Comparison of ENCODE assay signal across 1 cellular context in the genomic region with DNA sequence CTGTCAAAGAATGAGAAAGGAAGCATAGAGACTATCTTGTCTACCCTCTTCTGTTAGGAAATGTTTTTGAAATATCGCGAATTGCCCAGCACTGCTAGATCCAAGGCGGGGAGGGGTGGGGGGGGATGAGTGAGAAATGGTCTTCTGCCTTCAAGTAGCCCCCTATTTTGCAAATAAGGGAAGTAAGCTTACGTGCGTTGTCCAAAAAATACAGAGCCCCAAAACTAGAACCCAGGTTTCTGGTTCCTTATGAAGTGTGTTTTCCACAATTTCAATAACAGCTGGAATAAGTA.
TF ChIP-seq lines count a peak whose summit lies in the region.

No MANE protein-coding gene starts in this region.

TF ChIP-seq in H1, 55 proteins besides CTCF, POLR2A, EP300 and RAD21:
- TF ChIP-seq BCL11A (IDR thresholded peaks at IDR 0.05; ENCODE audit: low read depth in 2 of 2, low read length in 2 of 2) (no peak), CEBPB (IDR thresholded peaks at IDR 0.05; ENCODE audit: low read depth, low read length) (no peak), TAF7 (optimal IDR thresholded peaks at IDR 0.05; ENCODE audit: borderline replicate concordance, low read depth, low read length) (no peak), RXRA (IDR thresholded peaks at IDR 0.05; ENCODE audit: insufficient read depth, low read depth, low read length) (no peak), SAP30 (IDR thresholded peaks at IDR 0.05; ENCODE audit: insufficient read depth, insufficient replicate concordance, low read length) (no peak), YY1 (IDR thresholded peaks at IDR 0.05; ENCODE audit: low read depth, low read length) (no peak), HDAC2 (IDR thresholded peaks at IDR 0.05; ENCODE audit: borderline replicate concordance in 1 of 2, low read depth in 2 of 2, low read length in 2 of 2) (no peak), TBP (IDR thresholded peaks at IDR 0.05; ENCODE audit: low read depth, low read length) (no peak), BACH1 (IDR thresholded peaks at IDR 0.05; ENCODE audit: low read length) (no peak), BRCA1 (IDR thresholded peaks at IDR 0.05; ENCODE audit: low read depth, low read length) (no peak), GTF2F1 (IDR thresholded peaks at IDR 0.05; ENCODE audit: borderline replicate concordance, low read depth, low read length) (no peak)
- TF ChIP-seq, protein P1, sequence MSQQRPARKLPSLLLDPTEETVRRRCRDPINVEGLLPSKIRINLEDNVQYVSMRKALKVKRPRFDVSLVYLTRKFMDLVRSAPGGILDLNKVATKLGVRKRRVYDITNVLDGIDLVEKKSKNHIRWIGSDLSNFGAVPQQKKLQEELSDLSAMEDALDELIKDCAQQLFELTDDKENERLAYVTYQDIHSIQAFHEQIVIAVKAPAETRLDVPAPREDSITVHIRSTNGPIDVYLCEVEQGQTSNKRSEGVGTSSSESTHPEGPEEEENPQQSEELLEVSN (IDR thresholded peaks at IDR 0.05): no peak
- TF ChIP-seq, protein P2, sequence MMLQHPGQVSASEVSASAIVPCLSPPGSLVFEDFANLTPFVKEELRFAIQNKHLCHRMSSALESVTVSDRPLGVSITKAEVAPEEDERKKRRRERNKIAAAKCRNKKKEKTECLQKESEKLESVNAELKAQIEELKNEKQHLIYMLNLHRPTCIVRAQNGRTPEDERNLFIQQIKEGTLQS (IDR thresholded peaks at IDR 0.05; ENCODE audit: insufficient read depth, low read depth, low read length): no peak
- TF ChIP-seq, protein P3, sequence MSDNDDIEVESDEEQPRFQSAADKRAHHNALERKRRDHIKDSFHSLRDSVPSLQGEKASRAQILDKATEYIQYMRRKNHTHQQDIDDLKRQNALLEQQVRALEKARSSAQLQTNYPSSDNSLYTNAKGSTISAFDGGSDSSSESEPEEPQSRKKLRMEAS (IDR thresholded peaks at IDR 0.05): no peak
TF ChIP-seq in H1: peak in this region for 0.
